In genomic region chr7:26201261-26202018, GRCh38 we compare ENCODE assay signal across 1 cellular context.
TF ChIP-seq lines count a peak whose summit lies in the region.

Gene CBX3 (plus strand): TSS chr7:26201745. CDS start chr7:26202999, 1,254 bp downstream.

TF ChIP-seq in K562, 482 proteins besides CTCF, POLR2A, EP300 and RAD21 (continued from another document and continues in another):
- TF ChIP-seq SAFB2 (IDR thresholded peaks at IDR 0.05; ENCODE audit: borderline replicate concordance, low read depth, low read length, severe bottlenecking) (no peak), HNRNPUL1 (IDR thresholded peaks at IDR 0.05; ENCODE audit: low read length) (no peak), MAX (CRISPR knock-in tag; IDR thresholded peaks at IDR 0.05) (0 out of 2 replicates have a peak, but pooled peaks have one; percentile 25), NCOR1 (IDR thresholded peaks at IDR 0.05) (peak; percentile 5), PTRF (tag; IDR thresholded peaks at IDR 0.05) (no peak), ILF3 (IDR thresholded peaks at IDR 0.05; ENCODE audit: borderline replicate concordance) (no peak), NFXL1 (CRISPR knock-in tag; IDR thresholded peaks at IDR 0.05) (no peak), ZNF3 (CRISPR knock-in tag; IDR thresholded peaks at IDR 0.05) (no peak), POU5F1 (IDR thresholded peaks at IDR 0.05; ENCODE audit: borderline replicate concordance, low read depth, low read length, partially characterized antibody) (no peak), CREB5 (CRISPR knock-in tag; IDR thresholded peaks at IDR 0.05) (no peak), POLR3G (IDR thresholded peaks at IDR 0.05; ENCODE audit: extremely low read depth, insufficient read length, insufficient replicate concordance) (no peak), ZNF668 (CRISPR knock-in tag; IDR thresholded peaks at IDR 0.05) (no peak), RBM15 (IDR thresholded peaks at IDR 0.05; ENCODE audit: insufficient read depth, low read length) (no peak), NR4A1 (CRISPR knock-in tag; IDR thresholded peaks at IDR 0.05) (no peak), NR4A1 (tag; IDR thresholded peaks at IDR 0.05) (no peak), HNRNPK (IDR thresholded peaks at IDR 0.05; ENCODE audit: low read depth, low read length, poor library complexity, severe bottlenecking) (peak; percentile 16), XRCC3 (IDR thresholded peaks at IDR 0.05) (no peak), ZNF398 (CRISPR knock-in tag; IDR thresholded peaks at IDR 0.05) (no peak), KLF1 (tag; IDR thresholded peaks at IDR 0.05) (no peak), RBM17 (IDR thresholded peaks at IDR 0.05; ENCODE audit: borderline replicate concordance, low read depth, low read length) (no peak), ZNF780A (CRISPR knock-in tag; IDR thresholded peaks at IDR 0.05) (peak; percentile 49; the same call in 1 of the 2 replicates), KDM5B (IDR thresholded peaks at IDR 0.05; ENCODE audit: insufficient replicate concordance, low read depth, low read length) (peak; percentile 78), ZNF280A (IDR thresholded peaks at IDR 0.05; ENCODE audit: low read depth, partially characterized antibody) (no peak), ZNF263 (CRISPR knock-in tag; IDR thresholded peaks at IDR 0.05; ENCODE audit: borderline replicate concordance) (no peak; the same call in 1 of the 2 replicates), HIVEP1 (CRISPR knock-in tag; IDR thresholded peaks at IDR 0.05) (0 out of 2 replicates have a peak, but pooled peaks have one; percentile 25), GABPB2 (CRISPR knock-in tag; conservative IDR thresholded peaks at IDR 0.05) (no peak), ARHGAP35 (IDR thresholded peaks at IDR 0.05; ENCODE audit: partially characterized antibody) (no peak), BCL6 (CRISPR knock-in tag; IDR thresholded peaks at IDR 0.05) (no peak), TOE1 (IDR thresholded peaks at IDR 0.05; ENCODE audit: borderline replicate concordance) (peak; percentile 20; the same call in 1 of the 2 replicates), TOE1 (CRISPR knock-in tag; IDR thresholded peaks at IDR 0.05; ENCODE audit: borderline replicate concordance, low read depth) (no peak), SMARCA4 (IDR thresholded peaks at IDR 0.05) (no peak; the same call in 1 of the 2 replicates), DLX4 (CRISPR knock-in tag; IDR thresholded peaks at IDR 0.05) (no peak), MAFK (IDR thresholded peaks at IDR 0.05; ENCODE audit: low read length) (no peak), ELF2 (CRISPR knock-in tag; IDR thresholded peaks at IDR 0.05) (peak; percentile 75; the same call in 1 of the 2 replicates), HDAC6 (IDR thresholded peaks at IDR 0.05; ENCODE audit: low read depth, low read length) (no peak), TCF7 (IDR thresholded peaks at IDR 0.05; ENCODE audit: borderline replicate concordance) (no peak), ADNP (tag; IDR thresholded peaks at IDR 0.05) (no peak), CBX3 (IDR thresholded peaks at IDR 0.05; ENCODE audit: borderline replicate concordance in 1 of 2, low read length in 2 of 2) (peak in 1 of 2 experiments; percentile 6; a peak in 1 of 3 replicates), THRAP3 (IDR thresholded peaks at IDR 0.05; ENCODE audit: borderline replicate concordance) (no peak), EGR1 (conservative IDR thresholded peaks at IDR 0.05) (peak; percentile 81)
- TF ChIP-seq, protein P1, sequence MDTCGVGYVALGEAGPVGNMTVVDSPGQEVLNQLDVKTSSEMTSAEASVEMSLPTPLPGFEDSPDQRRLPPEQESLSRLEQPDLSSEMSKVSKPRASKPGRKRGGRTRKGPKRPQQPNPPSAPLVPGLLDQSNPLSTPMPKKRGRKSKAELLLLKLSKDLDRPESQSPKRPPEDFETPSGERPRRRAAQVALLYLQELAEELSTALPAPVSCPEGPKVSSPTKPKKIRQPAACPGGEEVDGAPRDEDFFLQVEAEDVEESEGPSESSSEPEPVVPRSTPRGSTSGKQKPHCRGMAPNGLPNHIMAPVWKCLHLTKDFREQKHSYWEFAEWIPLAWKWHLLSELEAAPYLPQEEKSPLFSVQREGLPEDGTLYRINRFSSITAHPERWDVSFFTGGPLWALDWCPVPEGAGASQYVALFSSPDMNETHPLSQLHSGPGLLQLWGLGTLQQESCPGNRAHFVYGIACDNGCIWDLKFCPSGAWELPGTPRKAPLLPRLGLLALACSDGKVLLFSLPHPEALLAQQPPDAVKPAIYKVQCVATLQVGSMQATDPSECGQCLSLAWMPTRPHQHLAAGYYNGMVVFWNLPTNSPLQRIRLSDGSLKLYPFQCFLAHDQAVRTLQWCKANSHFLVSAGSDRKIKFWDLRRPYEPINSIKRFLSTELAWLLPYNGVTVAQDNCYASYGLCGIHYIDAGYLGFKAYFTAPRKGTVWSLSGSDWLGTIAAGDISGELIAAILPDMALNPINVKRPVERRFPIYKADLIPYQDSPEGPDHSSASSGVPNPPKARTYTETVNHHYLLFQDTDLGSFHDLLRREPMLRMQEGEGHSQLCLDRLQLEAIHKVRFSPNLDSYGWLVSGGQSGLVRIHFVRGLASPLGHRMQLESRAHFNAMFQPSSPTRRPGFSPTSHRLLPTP (IDR thresholded peaks at IDR 0.05; ENCODE audit: borderline replicate concordance, extremely low read depth, insufficient read length) = no peak
- TF ChIP-seq, protein P2, sequence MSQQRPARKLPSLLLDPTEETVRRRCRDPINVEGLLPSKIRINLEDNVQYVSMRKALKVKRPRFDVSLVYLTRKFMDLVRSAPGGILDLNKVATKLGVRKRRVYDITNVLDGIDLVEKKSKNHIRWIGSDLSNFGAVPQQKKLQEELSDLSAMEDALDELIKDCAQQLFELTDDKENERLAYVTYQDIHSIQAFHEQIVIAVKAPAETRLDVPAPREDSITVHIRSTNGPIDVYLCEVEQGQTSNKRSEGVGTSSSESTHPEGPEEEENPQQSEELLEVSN (IDR thresholded peaks at IDR 0.05; ENCODE audit: borderline replicate concordance in 1 of 2, extremely low read depth in 1 of 2, insufficient read depth in 1 of 2, insufficient read length in 1 of 2, low read depth in 1 of 2, low read length in 1 of 2, poor library complexity in 1 of 2, severe bottlenecking in 1 of 2) = peak; percentile 19 to 69
- TF ChIP-seq, protein P3, sequence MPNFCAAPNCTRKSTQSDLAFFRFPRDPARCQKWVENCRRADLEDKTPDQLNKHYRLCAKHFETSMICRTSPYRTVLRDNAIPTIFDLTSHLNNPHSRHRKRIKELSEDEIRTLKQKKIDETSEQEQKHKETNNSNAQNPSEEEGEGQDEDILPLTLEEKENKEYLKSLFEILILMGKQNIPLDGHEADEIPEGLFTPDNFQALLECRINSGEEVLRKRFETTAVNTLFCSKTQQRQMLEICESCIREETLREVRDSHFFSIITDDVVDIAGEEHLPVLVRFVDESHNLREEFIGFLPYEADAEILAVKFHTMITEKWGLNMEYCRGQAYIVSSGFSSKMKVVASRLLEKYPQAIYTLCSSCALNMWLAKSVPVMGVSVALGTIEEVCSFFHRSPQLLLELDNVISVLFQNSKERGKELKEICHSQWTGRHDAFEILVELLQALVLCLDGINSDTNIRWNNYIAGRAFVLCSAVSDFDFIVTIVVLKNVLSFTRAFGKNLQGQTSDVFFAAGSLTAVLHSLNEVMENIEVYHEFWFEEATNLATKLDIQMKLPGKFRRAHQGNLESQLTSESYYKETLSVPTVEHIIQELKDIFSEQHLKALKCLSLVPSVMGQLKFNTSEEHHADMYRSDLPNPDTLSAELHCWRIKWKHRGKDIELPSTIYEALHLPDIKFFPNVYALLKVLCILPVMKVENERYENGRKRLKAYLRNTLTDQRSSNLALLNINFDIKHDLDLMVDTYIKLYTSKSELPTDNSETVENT (CRISPR knock-in tag; IDR thresholded peaks at IDR 0.05) = peak; percentile 84
- TF ChIP-seq, protein P4, sequence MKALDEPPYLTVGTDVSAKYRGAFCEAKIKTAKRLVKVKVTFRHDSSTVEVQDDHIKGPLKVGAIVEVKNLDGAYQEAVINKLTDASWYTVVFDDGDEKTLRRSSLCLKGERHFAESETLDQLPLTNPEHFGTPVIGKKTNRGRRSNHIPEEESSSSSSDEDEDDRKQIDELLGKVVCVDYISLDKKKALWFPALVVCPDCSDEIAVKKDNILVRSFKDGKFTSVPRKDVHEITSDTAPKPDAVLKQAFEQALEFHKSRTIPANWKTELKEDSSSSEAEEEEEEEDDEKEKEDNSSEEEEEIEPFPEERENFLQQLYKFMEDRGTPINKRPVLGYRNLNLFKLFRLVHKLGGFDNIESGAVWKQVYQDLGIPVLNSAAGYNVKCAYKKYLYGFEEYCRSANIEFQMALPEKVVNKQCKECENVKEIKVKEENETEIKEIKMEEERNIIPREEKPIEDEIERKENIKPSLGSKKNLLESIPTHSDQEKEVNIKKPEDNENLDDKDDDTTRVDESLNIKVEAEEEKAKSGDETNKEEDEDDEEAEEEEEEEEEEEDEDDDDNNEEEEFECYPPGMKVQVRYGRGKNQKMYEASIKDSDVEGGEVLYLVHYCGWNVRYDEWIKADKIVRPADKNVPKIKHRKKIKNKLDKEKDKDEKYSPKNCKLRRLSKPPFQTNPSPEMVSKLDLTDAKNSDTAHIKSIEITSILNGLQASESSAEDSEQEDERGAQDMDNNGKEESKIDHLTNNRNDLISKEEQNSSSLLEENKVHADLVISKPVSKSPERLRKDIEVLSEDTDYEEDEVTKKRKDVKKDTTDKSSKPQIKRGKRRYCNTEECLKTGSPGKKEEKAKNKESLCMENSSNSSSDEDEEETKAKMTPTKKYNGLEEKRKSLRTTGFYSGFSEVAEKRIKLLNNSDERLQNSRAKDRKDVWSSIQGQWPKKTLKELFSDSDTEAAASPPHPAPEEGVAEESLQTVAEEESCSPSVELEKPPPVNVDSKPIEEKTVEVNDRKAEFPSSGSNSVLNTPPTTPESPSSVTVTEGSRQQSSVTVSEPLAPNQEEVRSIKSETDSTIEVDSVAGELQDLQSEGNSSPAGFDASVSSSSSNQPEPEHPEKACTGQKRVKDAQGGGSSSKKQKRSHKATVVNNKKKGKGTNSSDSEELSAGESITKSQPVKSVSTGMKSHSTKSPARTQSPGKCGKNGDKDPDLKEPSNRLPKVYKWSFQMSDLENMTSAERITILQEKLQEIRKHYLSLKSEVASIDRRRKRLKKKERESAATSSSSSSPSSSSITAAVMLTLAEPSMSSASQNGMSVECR (CRISPR knock-in tag; IDR thresholded peaks at IDR 0.05) = peak; percentile 26; the same call in 1 of the 2 replicates
- TF ChIP-seq, protein P5, sequence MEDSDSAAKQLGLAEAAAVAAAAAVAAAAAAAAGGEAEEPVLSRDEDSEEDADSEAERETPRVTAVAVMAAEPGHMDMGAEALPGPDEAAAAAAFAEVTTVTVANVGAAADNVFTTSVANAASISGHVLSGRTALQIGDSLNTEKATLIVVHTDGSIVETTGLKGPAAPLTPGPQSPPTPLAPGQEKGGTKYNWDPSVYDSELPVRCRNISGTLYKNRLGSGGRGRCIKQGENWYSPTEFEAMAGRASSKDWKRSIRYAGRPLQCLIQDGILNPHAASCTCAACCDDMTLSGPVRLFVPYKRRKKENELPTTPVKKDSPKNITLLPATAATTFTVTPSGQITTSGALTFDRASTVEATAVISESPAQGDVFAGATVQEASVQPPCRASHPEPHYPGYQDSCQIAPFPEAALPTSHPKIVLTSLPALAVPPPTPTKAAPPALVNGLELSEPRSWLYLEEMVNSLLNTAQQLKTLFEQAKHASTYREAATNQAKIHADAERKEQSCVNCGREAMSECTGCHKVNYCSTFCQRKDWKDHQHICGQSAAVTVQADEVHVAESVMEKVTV (CRISPR knock-in tag; IDR thresholded peaks at IDR 0.05) = peak; percentile 8
- TF ChIP-seq, protein P6, sequence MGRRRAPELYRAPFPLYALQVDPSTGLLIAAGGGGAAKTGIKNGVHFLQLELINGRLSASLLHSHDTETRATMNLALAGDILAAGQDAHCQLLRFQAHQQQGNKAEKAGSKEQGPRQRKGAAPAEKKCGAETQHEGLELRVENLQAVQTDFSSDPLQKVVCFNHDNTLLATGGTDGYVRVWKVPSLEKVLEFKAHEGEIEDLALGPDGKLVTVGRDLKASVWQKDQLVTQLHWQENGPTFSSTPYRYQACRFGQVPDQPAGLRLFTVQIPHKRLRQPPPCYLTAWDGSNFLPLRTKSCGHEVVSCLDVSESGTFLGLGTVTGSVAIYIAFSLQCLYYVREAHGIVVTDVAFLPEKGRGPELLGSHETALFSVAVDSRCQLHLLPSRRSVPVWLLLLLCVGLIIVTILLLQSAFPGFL (CRISPR knock-in tag; IDR thresholded peaks at IDR 0.05) = no peak
